Comparison of ENCODE assay signal across 12 cellular contexts in genomic region chr19:42988206-42988605, GRCh38. TPM values are rescaled to one million over a fixed set of nuclear protein-coding genes. Genes with fewer than 3 reads are reported as not detected.
"Had no signal": no experiment of that assay in that cellular context is flagged by ENCODE, and none has a peak within 500 bp of the region (broad histone marks: within the 10 kb centered on the region; RNA-seq: fewer than 3 reads in every experiment).

No MANE protein-coding gene starts in this region.

RNA-seq across cellular contexts. Expression of gene PSG11, which starts 38.1 kb away (rescaled TPM):
- total RNA-seq: activated B cell treated with CpG ODN at 0.5 μM for 24 hours; activated CD8-positive, alpha-beta T cell treated with anti-CD3 and anti-CD28 coated beads for 36 hours; activated T-cell treated with anti-CD3 and anti-CD28 coated beads, Interleukin-2, amount 50 U/mL, for 4 hours; body of pancreas; cardiac muscle cell; colonic mucosa; esophagus squamous epithelium; gastrocnemius medialis; heart left ventricle had no signal

RNA-seq across cellular contexts. Expression of gene PSG7, which starts 51.2 kb away (rescaled TPM):
- total RNA-seq: activated B cell treated with CpG ODN at 0.5 μM for 24 hours; activated CD8-positive, alpha-beta T cell treated with anti-CD3 and anti-CD28 coated beads for 36 hours; activated T-cell treated with anti-CD3 and anti-CD28 coated beads, Interleukin-2, amount 50 U/mL, for 4 hours; activated T-helper 17 cell treated with anti-CD3 and anti-CD28 coated beads, Interleukin-2, amount 50 U/mL, for 72 hours; body of pancreas; cardiac muscle cell; colonic mucosa; dermis microvascular lymphatic vessel endothelial cell; esophagus squamous epithelium; gastrocnemius medialis; heart left ventricle; T-helper 17 cell had no signal
